Comparison of ENCODE assay signal across 16 cellular contexts in the genomic region with DNA sequence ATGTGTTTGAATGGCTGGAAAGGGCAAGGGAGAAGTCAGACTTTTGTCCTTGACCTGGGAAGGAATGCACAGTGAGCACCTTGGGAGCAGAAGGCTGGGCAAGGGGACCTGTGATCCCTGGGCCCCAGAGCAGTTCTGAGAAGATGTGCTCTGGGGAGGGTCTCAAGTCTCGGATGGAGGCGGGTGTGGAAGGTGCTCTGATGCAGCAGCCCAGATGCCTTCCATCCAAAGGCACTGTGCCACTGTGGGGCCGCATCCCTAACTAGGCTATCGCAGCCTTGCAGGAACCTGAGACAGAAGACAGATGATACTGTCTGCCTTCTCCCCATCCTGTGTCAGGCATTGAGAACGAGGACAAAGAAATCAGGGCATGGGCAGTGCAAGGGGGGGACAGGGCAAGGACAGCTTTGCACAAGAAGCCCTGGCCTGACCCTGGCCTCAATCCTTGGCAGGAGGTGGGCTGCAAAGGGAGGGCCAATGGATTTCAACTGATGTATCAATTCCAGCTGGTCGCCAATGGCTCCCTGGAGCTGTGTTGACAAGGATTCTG. TPM values are rescaled to one million over a fixed set of nuclear protein-coding genes. Genes with fewer than 3 reads are reported as not detected.
A peak's percentile ranks its signal among the peaks of the same experiment; 100 is the strongest.
DNase-seq lines count a peak whose midpoint lies in the region; ATAC-seq and TF ChIP-seq lines count a peak whose summit lies in the region.
"Had no signal": no experiment of that assay in that cellular context is flagged by ENCODE, and none has a peak within 500 bp of the region (broad histone marks: within the 10 kb centered on the region; RNA-seq: fewer than 3 reads in every experiment).

No MANE protein-coding gene starts in this region.

- H3K36me3 Mint-ChIP-seq in activated CD4-positive, alpha-beta T cell treated with anti-CD3 and anti-CD28 coated beads, Interleukin-2, amount 10 ng/mL, durations not matched to agents 7 days and 5 days (ENCODE audit: low read depth), result no peaks in the 10 kb centered on the region
- H3K36me3 Mint-ChIP-seq: CD8-positive, alpha-beta T cell had no signal

- DNase-seq in HL-60 (ENCODE audit: low read depth in 1 of 2, low spot score in 1 of 2), result no peak
- DNase-seq in body of pancreas, result no peak
- no peak for DNase-seq in stomach
- DNase-seq in amygdala (lab: John Stamatoyannopoulos, UW), result no peak
- DNase-seq in globus pallidus (ENCODE audit: low spot score), result no peak
- no peak for DNase-seq in activated CD4-positive, alpha-beta T cell treated with anti-CD3 and anti-CD28 coated beads, Interleukin-2, amount 10 ng/mL, durations not matched to agents 7 days and 5 days
- DNase-seq: BE2C; CD8-positive, alpha-beta T cell; GF-D8; HFFc6; KBM-7; NCI-H1048; NCI-H226; SIG-M5 had no signal

- no peak overlapping the region for H3K27ac Mint-ChIP-seq in activated CD4-positive, alpha-beta T cell treated with anti-CD3 and anti-CD28 coated beads, Interleukin-2, amount 10 ng/mL, durations not matched to agents 7 days and 5 days
- H3K27ac Mint-ChIP-seq: CD8-positive, alpha-beta T cell; GM23338; HFFc6 had no signal

- H3K9ac ChIP-seq in mucosa of stomach (ENCODE audit: low read length), result peak overlapping the region; percentile 38

- no peaks in the 10 kb centered on the region for H3K4me1 Mint-ChIP-seq in activated CD4-positive, alpha-beta T cell treated with anti-CD3 and anti-CD28 coated beads, Interleukin-2, amount 10 ng/mL, durations not matched to agents 7 days and 5 days

- 80 to 84% methylated on average over 5 to 6 of the region's 6 CpGs for WGBS in body of pancreas, 2 donors
- WGBS in stomach, 5 donors, result 84 to 91% (median 87%) methylated on average over 4 to 6 of the region's 6 CpGs

- no peak overlapping the region for H3K4me3 Mint-ChIP-seq in activated CD4-positive, alpha-beta T cell treated with anti-CD3 and anti-CD28 coated beads, Interleukin-2, amount 10 ng/mL, durations not matched to agents 7 days and 5 days
- H3K4me3 Mint-ChIP-seq: CD8-positive, alpha-beta T cell; GM23338; HFFc6 had no signal

- no peaks in the 10 kb centered on the region for H3K27me3 ChIP-seq in HL-60 (ENCODE audit: insufficient read depth, poor library complexity, severe bottlenecking)
- H3K27me3 ChIP-seq in body of pancreas, result no peaks in the 10 kb centered on the region
- H3K27me3 ChIP-seq in mucosa of stomach (ENCODE audit: control insufficient read depth, insufficient read depth, low read length), result no peaks in the 10 kb centered on the region
- no peaks in the 10 kb centered on the region for H3K27me3 ChIP-seq in stomach
- H3K27me3 ChIP-seq: BE2C had no signal

- TF ChIP-seq CTCF in HL-60 (IDR thresholded peaks at IDR 0.05; ENCODE audit: insufficient read depth, low read length) (no peak), body of pancreas (IDR thresholded peaks at IDR 0.05) (no peak), stomach (IDR thresholded peaks at IDR 0.05) (no peak)

- no peaks in the 10 kb centered on the region for H3K27me3 Mint-ChIP-seq in activated CD4-positive, alpha-beta T cell treated with anti-CD3 and anti-CD28 coated beads, Interleukin-2, amount 10 ng/mL, durations not matched to agents 7 days and 5 days

- CTCF ChIA-PET in activated CD4-positive, alpha-beta T cell treated with anti-CD3 and anti-CD28 coated beads, Interleukin-2, amount 10 ng/mL, durations not matched to agents 7 days and 5 days (lab: Charles Lee), result interaction anchor here (2.0 kb wide), 1 partner anchor 12 kb away, joined by 6 read pairs; no protein-coding TSS in a partner anchor

- H3K9me3 ChIP-seq in body of pancreas (no peaks in the 10 kb centered on the region), mucosa of stomach (ENCODE audit: control insufficient read depth, low read length) (no peaks in the 10 kb centered on the region), stomach (no peaks in the 10 kb centered on the region)
- H3K9me3 ChIP-seq: BE2C had no signal

- H3K4me3 ChIP-seq in HL-60 (replicated peaks; ENCODE audit: insufficient read depth, low read length) (no peak overlapping the region), body of pancreas (no peak overlapping the region), mucosa of stomach (ENCODE audit: low read length) (no peak overlapping the region), stomach (no peak overlapping the region)
- H3K4me3 ChIP-seq: GM23338 had no signal

- no peak for ATAC-seq in body of pancreas
- ATAC-seq: CD8-positive, alpha-beta T cell; GM23338 had no signal

- H3K4me1 ChIP-seq in body of pancreas (peaks cover 76% of the 10 kb centered on the region), mucosa of stomach (ENCODE audit: control insufficient read depth, insufficient read depth, low read length) (peaks cover 81% of the 10 kb centered on the region), stomach (peaks cover 29 to 64% (median 50%) of the 10 kb centered on the region in 4 donors)
- H3K4me1 ChIP-seq: BE2C had no signal

- H3K27ac ChIP-seq in HL-60 (replicated peaks), result peak overlapping the region; percentile 58
- peak overlapping the region; percentile 54 to 82 (median 72) for H3K27ac ChIP-seq in body of pancreas
- H3K27ac ChIP-seq in stomach, result peak overlapping the region in 4 of 5 donors; percentile 33 to 73 (median 64)

- intact Hi-C loops in body of pancreas (cut with DNase I) (no loop called here), stomach (cut with DNase I; ENCODE audit: low total_unique reads) (no loop called here)

- no peak for TF ChIP-seq EP300 in stomach (IDR thresholded peaks at IDR 0.05)

- no peaks in the 10 kb centered on the region for H3K36me3 ChIP-seq in body of pancreas (replicated peaks in 1 of 2; ENCODE audit: insufficient read depth in 1 of 2, low read depth in 2 of 2)
- H3K36me3 ChIP-seq in mucosa of stomach (ENCODE audit: control insufficient read depth, insufficient read depth, low read length), result no peaks in the 10 kb centered on the region
- H3K36me3 ChIP-seq in stomach, result no peaks in the 10 kb centered on the region
- H3K36me3 ChIP-seq: BE2C had no signal

- no peak for TF ChIP-seq POLR2A in body of pancreas (IDR thresholded peaks at IDR 0.05)
- no peak for TF ChIP-seq POLR2A in stomach (IDR thresholded peaks at IDR 0.05)

- H3K9me3 Mint-ChIP-seq in activated CD4-positive, alpha-beta T cell treated with anti-CD3 and anti-CD28 coated beads, Interleukin-2, amount 10 ng/mL, durations not matched to agents 7 days and 5 days, result no peaks in the 10 kb centered on the region
- H3K9me3 Mint-ChIP-seq: CD8-positive, alpha-beta T cell; GM23338; HFFc6 had no signal

- POLR2A ChIA-PET in activated CD4-positive, alpha-beta T cell treated with anti-CD3 and anti-CD28 coated beads, Interleukin-2, amount 10 ng/mL, durations not matched to agents 7 days and 5 days (lab: Charles Lee), result no interaction called here

RNA-seq across cellular contexts. Expression of gene PRKCD, which starts 14.6 kb away (rescaled TPM):
- total RNA-seq in body of pancreas (10 to 100 TPM; 15.5 to 16.9 TPM), stomach (100 to 1,000 TPM in 1 of 5 donors, 10 to 100 TPM in 4; 15.6 to 117 (median 37.9) TPM)
- 10 to 100 TPM; 20.5 to 56.1 (median 36.4) TPM for polyA plus RNA-seq in stomach
- total RNA-seq in activated CD4-positive, alpha-beta T cell treated with anti-CD3 and anti-CD28 coated beads, Interleukin-2, amount 10 ng/mL, durations not matched to agents 7 days and 5 days, result 10 to 100 TPM; 19.9 to 23.5 TPM

RNA-seq across cellular contexts. Expression of gene RFT1, which starts 16.2 kb away (rescaled TPM):
- total RNA-seq in body of pancreas, result 10 to 100 TPM; 10.6 to 19.8 TPM
- 10 to 100 TPM in 2 of 5 donors, 1 to 10 TPM in 2, not detected in 1; 7.0 to 16.8 (median 12.1) TPM for total RNA-seq in stomach
- polyA plus RNA-seq in stomach, result 1 to 10 TPM; 3.3 to 7.9 (median 3.7) TPM
- 10 to 100 TPM; 33.3 to 34.1 TPM for total RNA-seq in activated CD4-positive, alpha-beta T cell treated with anti-CD3 and anti-CD28 coated beads, Interleukin-2, amount 10 ng/mL, durations not matched to agents 7 days and 5 days
